ENCODE assay signal across 20 cellular contexts in genomic region chr4:125392683-125393082, GRCh38.
"Had no signal": no experiment of that assay in that cellular context is flagged by ENCODE, and none has a peak within 500 bp of the region (broad histone marks: within the 10 kb centered on the region; RNA-seq: fewer than 3 reads in every experiment).

No MANE protein-coding gene starts in this region.

- DNase-seq: activated CD4-positive, alpha-beta T cell treated with anti-CD3 and anti-CD28 coated beads for 36 hours; activated CD4-positive, alpha-beta T cell treated with anti-CD3 and anti-CD28 coated beads, Interleukin-2, amount 50 U/mL, for 4 hours; activated CD4-positive, CD25-positive, alpha-beta regulatory T cell; activated naive CD4-positive, alpha-beta T cell treated with Interleukin-2 at 50 U/mL for 16 hours; activated T-cell treated with anti-CD3 and anti-CD28 coated beads for 4 hours; activated T-cell treated with anti-CD3 and anti-CD28 coated beads, Interleukin-2, amount 50 U/mL, for 72 hours; caudate nucleus; foreskin keratinocyte; islet precursor cell; naive thymus-derived CD8-positive, alpha-beta T cell; stimulated activated CD4-positive, alpha-beta T cell treated with anti-CD3 and anti-CD28 coated beads, Interleukin-15, amount 100 ng/mL, for 24 hours; stimulated activated CD4-positive, alpha-beta T cell treated with anti-CD3 and anti-CD28 coated beads, Interleukin-2, amount 100 ng/mL, for 24 hours; stimulated activated naive B cell treated with anti-CD40 and anti-IgM and Interleukin-4, amounts not matched to agents 10 μg/mL and 1 μg/mL and 100 μg/mL, for 72 hours; stomach; T-helper 1 cell; transverse colon had no signal

- H3K27ac Mint-ChIP-seq: activated CD4-positive, alpha-beta T cell treated with anti-CD3 and anti-CD28 coated beads for 36 hours; activated naive CD8-positive, alpha-beta T cell; activated T-cell treated with anti-CD3 and anti-CD28 coated beads, Interleukin-2, amount 50 U/mL, for 72 hours; memory B cell; naive thymus-derived CD8-positive, alpha-beta T cell; stimulated activated naive B cell treated with anti-CD40 and anti-IgM and Interleukin-4, amounts not matched to agents 10 μg/mL and 1 μg/mL and 100 μg/mL, for 72 hours; T-helper 2 cell treated with Interferon-gamma antibody and Interleukin-4, amounts not matched to agents 5 μg/mL and 100 μg/mL, for 36 hours had no signal

- H3K36me3 ChIP-seq: stomach, transverse colon had no signal

- H3K27me3 Mint-ChIP-seq: activated CD4-positive, alpha-beta T cell treated with anti-CD3 and anti-CD28 coated beads for 36 hours; activated naive CD8-positive, alpha-beta T cell; memory B cell; naive thymus-derived CD8-positive, alpha-beta T cell; stimulated activated naive B cell treated with anti-CD40 and anti-IgM and Interleukin-4, amounts not matched to agents 10 μg/mL and 1 μg/mL and 100 μg/mL, for 72 hours had no signal

- H3K9me3 Mint-ChIP-seq: T-helper 2 cell treated with Interferon-gamma antibody and Interleukin-4, amounts not matched to agents 5 μg/mL and 100 μg/mL, for 36 hours had no signal

- ATAC-seq: activated CD4-positive, alpha-beta T cell treated with anti-CD3 and anti-CD28 coated beads for 36 hours; activated T-cell treated with anti-CD3 and anti-CD28 coated beads, Interleukin-2, amount 50 U/mL, for 72 hours; esophagus mucosa; foreskin keratinocyte; naive thymus-derived CD8-positive, alpha-beta T cell; stimulated activated naive B cell treated with anti-CD40 and anti-IgM and Interleukin-4, amounts not matched to agents 10 μg/mL and 1 μg/mL and 100 μg/mL, for 72 hours had no signal

- H3K9me3 ChIP-seq: stomach, transverse colon had no signal

- H3K4me3 Mint-ChIP-seq: activated CD4-positive, alpha-beta T cell treated with anti-CD3 and anti-CD28 coated beads for 36 hours; activated naive CD8-positive, alpha-beta T cell; activated T-cell treated with anti-CD3 and anti-CD28 coated beads, Interleukin-2, amount 50 U/mL, for 72 hours; memory B cell; naive thymus-derived CD8-positive, alpha-beta T cell; stimulated activated naive B cell treated with anti-CD40 and anti-IgM and Interleukin-4, amounts not matched to agents 10 μg/mL and 1 μg/mL and 100 μg/mL, for 72 hours; T-helper 2 cell treated with Interferon-gamma antibody and Interleukin-4, amounts not matched to agents 5 μg/mL and 100 μg/mL, for 36 hours had no signal

- H3K27me3 ChIP-seq: foreskin keratinocyte, stomach, transverse colon had no signal

- H3K27ac ChIP-seq: foreskin keratinocyte, stomach had no signal

- H3K36me3 Mint-ChIP-seq: activated naive CD8-positive, alpha-beta T cell; memory B cell; naive thymus-derived CD8-positive, alpha-beta T cell; stimulated activated naive B cell treated with anti-CD40 and anti-IgM and Interleukin-4, amounts not matched to agents 10 μg/mL and 1 μg/mL and 100 μg/mL, for 72 hours had no signal

- H3K4me3 ChIP-seq: stomach, transverse colon had no signal

- H3K4me1 Mint-ChIP-seq: activated CD4-positive, alpha-beta T cell treated with anti-CD3 and anti-CD28 coated beads for 36 hours; memory B cell; stimulated activated naive B cell treated with anti-CD40 and anti-IgM and Interleukin-4, amounts not matched to agents 10 μg/mL and 1 μg/mL and 100 μg/mL, for 72 hours had no signal
